In genomic region chr6:144013486-144013909, GRCh38 we compare ENCODE assay signal across 8 cellular contexts.
DNase-seq lines count a peak whose midpoint lies in the region; ATAC-seq lines count a peak whose summit lies in the region.

No MANE protein-coding gene starts in this region.

- peak; percentile 27 for DNase-seq in DMS114 treated with DMSO at 0.1 percent for 48 hours (lab: John Stamatoyannopoulos, UW; ENCODE audit: unreplicated experiment)
- DNase-seq in HK-2 (ENCODE audit: unreplicated experiment), result peak; percentile 63
- DNase-seq in NOMO-1 (lab: John Stamatoyannopoulos, UW; ENCODE audit: unreplicated experiment in 2 of 2), result peak; percentile 12 to 68
- DNase-seq in activated CD8-positive, alpha-beta memory T cell treated with anti-CD3 and anti-CD28 coated beads for 48 hours (ENCODE audit: low read depth in 2 of 3, low spot score in 2 of 3), result peak; percentile 15 to 33 (median 33)
- peak; percentile 83 for DNase-seq in epidermal melanocyte (ENCODE audit: insufficient read length, low spot score)
- DNase-seq in middle frontal gyrus (ENCODE audit: extremely low spot score, low spot score), result peak; percentile 62
- DNase-seq in stimulated activated naive CD4-positive, alpha-beta T cell (lab: John Stamatoyannopoulos, UW), result peak; percentile 17 to 64 (median 40)

- ATAC-seq in GM21526 (IDR thresholded peaks at IDR 0.05; ENCODE audit: low FRiP score, unreplicated experiment), result no peak

Comparison
In these comparisons a context has a peak if more than half of its experiments do, and no peak if none do; other contexts are left out.
1. DNase-seq: peak in every context shown above with its lines; median percentile 83 in epidermal melanocyte; 63 in HK-2; 62 in middle frontal gyrus; 40 in stimulated activated naive CD4-positive, alpha-beta T cell; 40 in NOMO-1; 33 in activated CD8-positive, alpha-beta memory T cell treated with anti-CD3 and anti-CD28 coated beads for 48 hours; 27 in DMS114 treated with DMSO at 0.1 percent for 48 hours.